ENCODE assay signal across 18 cellular contexts in the genomic region with DNA sequence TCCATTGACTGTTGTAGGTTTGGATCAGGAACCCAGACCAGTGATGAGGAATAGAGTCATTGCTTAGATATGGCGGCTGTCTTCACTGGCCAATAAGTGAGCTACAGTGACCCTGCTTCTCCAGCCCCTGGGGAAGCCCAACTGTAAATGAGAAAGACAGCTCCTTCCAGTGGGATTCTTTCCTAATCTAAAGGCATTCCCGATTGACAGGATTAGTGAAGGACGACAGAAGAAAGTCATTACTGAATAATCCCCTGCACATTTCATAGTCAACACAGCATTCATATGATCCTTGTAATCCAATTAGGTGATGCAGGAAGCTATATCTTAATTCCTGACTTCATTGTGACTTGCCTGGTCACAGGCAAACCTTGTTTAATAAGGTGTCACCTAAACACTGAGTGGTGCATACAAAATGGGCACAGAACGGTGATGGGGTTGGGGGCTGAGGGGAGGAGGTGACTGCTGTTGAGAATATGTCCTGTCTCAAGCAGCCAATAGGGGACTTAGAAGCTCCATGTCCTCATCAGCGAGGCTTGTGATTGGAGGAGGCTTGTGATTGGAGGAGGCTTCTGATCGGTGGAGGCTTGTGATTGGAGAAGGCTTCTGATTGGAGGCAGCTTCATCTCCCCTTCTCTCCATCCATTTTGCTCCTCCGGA.
DNase-seq lines count a peak whose midpoint lies in the region; ATAC-seq, FAIRE-seq and TF ChIP-seq lines count a peak whose summit lies in the region.
"Had no signal": no experiment of that assay in that cellular context is flagged by ENCODE, and none has a peak within 500 bp of the region (broad histone marks: within the 10 kb centered on the region; RNA-seq: fewer than 3 reads in every experiment).

No MANE protein-coding gene starts in this region.

- H2BK12ac ChIP-seq in H1 (ENCODE audit: low read depth, low read length) = no peak overlapping the region

- H2AFZ ChIP-seq in SK-N-SH (ENCODE audit: low read depth) (no peak overlapping the region), H1 (ENCODE audit: low read length) (no peak overlapping the region)
- H2AFZ ChIP-seq: GM23248 had no signal

- no peak overlapping the region for H3K56ac ChIP-seq in H1 (replicated peaks; ENCODE audit: insufficient read length, low read depth, low read length)

- no peak overlapping the region for H4K91ac ChIP-seq in H1 (replicated peaks; ENCODE audit: insufficient read length, low read length)

- H3K18ac ChIP-seq in H1 (ENCODE audit: extremely low read depth, low read length) = no peak overlapping the region

- peaks cover 95% of the 10 kb centered on the region for H4K20me1 ChIP-seq in SK-N-SH (ENCODE audit: insufficient read depth)
- H4K20me1 ChIP-seq in H1 (replicated peaks in 1 of 2; ENCODE audit: control insufficient read depth in 1 of 2, insufficient read depth in 2 of 2, low read length in 2 of 2) = peaks cover 0 to 3% of the 10 kb centered on the region in 2 experiments

- H3K23ac ChIP-seq in H1 (ENCODE audit: insufficient read length) = no peak overlapping the region

- no peak overlapping the region for H2BK15ac ChIP-seq in H1 (ENCODE audit: low read length)

- peaks cover 5% of the 10 kb centered on the region; the same call in 1 of the 2 replicates for H3K23me2 ChIP-seq in H1 (ENCODE audit: low read depth, low read length)

- POLR2A ChIA-PET in SK-N-SH (lab: Yijun Ruan, JAX) (interaction anchor here (0.7 kb wide), 1 partner anchor 128 kb away, joined by 5 read pairs; no protein-coding TSS in a partner anchor), H1 (lab: Charles Lee; ENCODE audit: partially characterized antibody) (no interaction called here)

- H3K4me2 ChIP-seq in SK-N-SH (no peak overlapping the region), H1 (ENCODE audit: insufficient read depth in 1 of 2, low read depth in 2 of 2, low read length in 2 of 2) (no peak overlapping the region)

- H3K9me3 ChIP-seq in SK-N-SH (no peaks in the 10 kb centered on the region), H1 (ENCODE audit: insufficient read depth in 2 of 2, low read depth in 1 of 2, low read length in 1 of 2) (no peaks in the 10 kb centered on the region), tibial artery (no peaks in the 10 kb centered on the region)
- H3K9me3 ChIP-seq: SJSA1 had no signal

- H3K14ac ChIP-seq in H1 (ENCODE audit: insufficient read length) = no peak overlapping the region

- TF ChIP-seq RAD21 in SK-N-SH (IDR thresholded peaks at IDR 0.05; ENCODE audit: low read length) = no peak
- no peak for TF ChIP-seq RAD21 in H1 (IDR thresholded peaks at IDR 0.05 in 1 of 2, conservative IDR thresholded peaks at IDR 0.05 in 1 of 2; ENCODE audit: low read depth in 2 of 2, low read length in 2 of 2)

- H3K9ac ChIP-seq in SK-N-SH (no peak overlapping the region), H1 (replicated peaks in 1 of 4; ENCODE audit: extremely low read depth in 1 of 4, low read depth in 3 of 4, low read length in 3 of 4) (no peak overlapping the region)
- H3K9ac ChIP-seq: GM23248 had no signal

- H3K4me3 ChIP-seq in SK-N-SH (ENCODE audit: low read depth in 2 of 2, low read length in 1 of 2) (no peak overlapping the region), H1 (ENCODE audit: extremely low read depth in 1 of 4, insufficient read depth in 2 of 4, low read depth in 3 of 4, low read length in 4 of 4) (no peak overlapping the region), tibial artery (no peak overlapping the region)
- H3K4me3 ChIP-seq: GM23248, SJSA1 had no signal

- TF ChIP-seq CTCF in SK-N-SH (IDR thresholded peaks at IDR 0.05) (no peak), H1 (IDR thresholded peaks at IDR 0.05; ENCODE audit: control extremely low read depth in 1 of 3, insufficient read depth in 1 of 3, low read depth in 1 of 3, low read length in 3 of 3) (no peak), tibial artery (IDR thresholded peaks at IDR 0.05) (no peak), omental fat pad (IDR thresholded peaks at IDR 0.05) (no peak)

- DNase-seq in SK-N-SH = no peak
- peak; percentile 78 for DNase-seq in NCI-H82 treated with DMSO at 0.1 percent for 48 hours (lab: John Stamatoyannopoulos, UW; ENCODE audit: unreplicated experiment)
- DNase-seq in H1 (ENCODE audit: low read depth in 1 of 2, low spot score in 2 of 2) = no peak
- DNase-seq in tibial artery = no peak
- no peak for DNase-seq in caudate nucleus (lab: John Stamatoyannopoulos, UW)
- no peak for DNase-seq in activated CD8-positive, alpha-beta memory T cell treated with anti-CD3 and anti-CD28 coated beads, Interleukin-2, amount 50 U/mL, for 4 hours
- DNase-seq in omental fat pad (ENCODE audit: low spot score) = no peak
- DNase-seq: DND-41, GDM1, GM23248, KG1, MM.1S, NCI-H2029 treated with DMSO at 0.1 percent for 48 hours, NCI-H526 treated with DMSO at 0.1 percent for 48 hours had no signal

- H3K9me2 ChIP-seq in SK-N-SH = no peaks in the 10 kb centered on the region

- 87% methylated on average over 7 of the region's 7 CpGs for WGBS in SK-N-SH (ENCODE audit: low lambda C conversion rate)
- 90% methylated on average over 7 of the region's 7 CpGs; no CpG with 5 or more reads in 1 of the 2 experiments for WGBS in H1 (ENCODE audit: extremely low coverage in 1 of 2, insufficient coverage in 1 of 2, insufficient read length in 1 of 2, insufficient replicate concordance in 2 of 2, low coverage in 1 of 2, low lambda C conversion rate in 2 of 2, missing lambda C conversion rate in 1 of 2), 2 experiments

- no peak overlapping the region for H2BK20ac ChIP-seq in H1 (ENCODE audit: low read length)

- no peak overlapping the region for H4K5ac ChIP-seq in H1 (ENCODE audit: insufficient read length, low read depth, low read length)

- intact Hi-C loops in tibial artery (cut with DNase I; ENCODE audit: low total_unique reads) = no loop called here

- H3K36me3 ChIP-seq in SK-N-SH (replicated peaks in 1 of 2; ENCODE audit: control insufficient read depth in 1 of 2, insufficient read depth in 2 of 2, low read length in 1 of 2) (peaks cover 0 to 47% of the 10 kb centered on the region in 2 experiments), H1 (ENCODE audit: control insufficient read depth in 2 of 4, insufficient read depth in 4 of 4, low read length in 3 of 4) (no peaks in the 10 kb centered on the region), tibial artery (no peaks in the 10 kb centered on the region)
- H3K36me3 ChIP-seq: SJSA1 had no signal

- H3K79me2 ChIP-seq in SK-N-SH (ENCODE audit: insufficient read depth) (peaks cover 97% of the 10 kb centered on the region), H1 (ENCODE audit: control insufficient read depth in 1 of 2, insufficient read depth in 2 of 2, low read length in 2 of 2) (no peaks in the 10 kb centered on the region; a peak in 1 of 4 replicates)

- H3K27me3 ChIP-seq in SK-N-SH (ENCODE audit: insufficient read depth) (no peaks in the 10 kb centered on the region), H1 (replicated peaks in 1 of 4; ENCODE audit: control insufficient read depth in 3 of 4, extremely low read depth in 1 of 4, insufficient read depth in 3 of 4, low read length in 3 of 4) (no peaks in the 10 kb centered on the region), tibial artery (no peaks in the 10 kb centered on the region)
- H3K27me3 ChIP-seq: SJSA1 had no signal

- CTCF ChIA-PET in SK-N-SH (lab: Yijun Ruan, JAX) (interaction anchor here (1.4 kb wide), 1 partner anchor 18 kb away, joined by 5 read pairs; no protein-coding TSS in a partner anchor), H1 (lab: Charles Lee; ENCODE audit: partially characterized antibody) (interaction anchor here (0.7 to 3.2 kb wide), 9 partner anchors 16 to 337 kb away, joined by 3 to 13 read pairs (median 3); no protein-coding TSS in a partner anchor)

- ATAC-seq in SK-N-SH treated with all-trans-retinoic acid at 6 μM for 48 hours (peak; percentile 22; the same call in 1 of the 3 replicates), omental fat pad (ENCODE audit: low FRiP score) (no peak)

- H2AK5ac ChIP-seq in H1 (ENCODE audit: low read depth, low read length) = no peak overlapping the region

- H3K79me1 ChIP-seq in H1 (ENCODE audit: low read depth, low read length) = peaks cover 2% of the 10 kb centered on the region; the same call in 1 of the 2 replicates

- TF ChIP-seq EP300 in SK-N-SH (IDR thresholded peaks at IDR 0.05; ENCODE audit: borderline replicate concordance in 1 of 2, low read depth in 1 of 2, low read length in 1 of 2) = no peak
- TF ChIP-seq EP300 in H1 (IDR thresholded peaks at IDR 0.05; ENCODE audit: borderline replicate concordance in 1 of 2, low read depth in 2 of 2, low read length in 2 of 2) = no peak

- FAIRE-seq in H1 (lab: Jason Lieb, UNC) = no peak

- no peak overlapping the region for H3K4ac ChIP-seq in H1 (replicated peaks; ENCODE audit: insufficient read length, low read depth, low read length)

- H3K4me1 ChIP-seq in SK-N-SH (ENCODE audit: control insufficient read depth in 1 of 2, insufficient read depth in 2 of 2, low read depth in 1 of 2, low read length in 1 of 2) (peaks cover 0 to 30% of the 10 kb centered on the region in 2 experiments; a peak in 2 of 4 replicates), H1 (replicated peaks in 1 of 4; ENCODE audit: control insufficient read depth in 3 of 4, insufficient read depth in 4 of 4, low read length in 3 of 4) (peaks cover 0 to 13% (median 0%) of the 10 kb centered on the region in 4 experiments; a peak in 2 of 7 replicates), tibial artery (peaks cover 0 to 20% (median 10%) of the 10 kb centered on the region in 4 donors)
- H3K4me1 ChIP-seq: SJSA1 had no signal

- no peak for TF ChIP-seq POLR2A in H1 (IDR thresholded peaks at IDR 0.05; ENCODE audit: control extremely low read depth in 1 of 2, low read depth in 2 of 2, low read length in 2 of 2)

- no peak overlapping the region for H4K8ac ChIP-seq in H1 (ENCODE audit: extremely low read depth, insufficient read depth, low read length)

- H3F3A ChIP-seq in SK-N-SH (replicated peaks; ENCODE audit: insufficient read depth) = peaks cover 14% of the 10 kb centered on the region

- H2BK120ac ChIP-seq in H1 (replicated peaks; ENCODE audit: low read depth, low read length) = no peak overlapping the region

- H3K27ac ChIP-seq in SK-N-SH (ENCODE audit: low read depth in 2 of 2, low read length in 1 of 2) (no peak overlapping the region), H1 (ENCODE audit: low read depth, low read length) (no peak overlapping the region), tibial artery (no peak overlapping the region), caudate nucleus (ENCODE audit: low read depth, low read length) (no peak overlapping the region)
- H3K27ac ChIP-seq: C4-2B, GM23248, RWPE1, SJSA1 had no signal

- H2BK5ac ChIP-seq in H1 (ENCODE audit: low read depth, low read length) = no peak overlapping the region

TF ChIP-seq in SK-N-SH, 30 proteins besides CTCF, POLR2A, EP300 and RAD21 (continues in another document):
- TF ChIP-seq CHD2 (IDR thresholded peaks at IDR 0.05; ENCODE audit: low read length, partially characterized antibody) = no peak

TF ChIP-seq in H1, 55 proteins besides CTCF, POLR2A, EP300 and RAD21:
- TF ChIP-seq ASH2L (IDR thresholded peaks at IDR 0.05; ENCODE audit: low read length) (no peak), SIX5 (IDR thresholded peaks at IDR 0.05; ENCODE audit: low read depth, low read length) (no peak), SP1 (IDR thresholded peaks at IDR 0.05; ENCODE audit: low read depth, low read length) (0 out of 2 replicates have a peak, but pooled peaks have one; percentile 20)
